Comparison of ENCODE assay signal across 15 cellular contexts in the genomic region with DNA sequence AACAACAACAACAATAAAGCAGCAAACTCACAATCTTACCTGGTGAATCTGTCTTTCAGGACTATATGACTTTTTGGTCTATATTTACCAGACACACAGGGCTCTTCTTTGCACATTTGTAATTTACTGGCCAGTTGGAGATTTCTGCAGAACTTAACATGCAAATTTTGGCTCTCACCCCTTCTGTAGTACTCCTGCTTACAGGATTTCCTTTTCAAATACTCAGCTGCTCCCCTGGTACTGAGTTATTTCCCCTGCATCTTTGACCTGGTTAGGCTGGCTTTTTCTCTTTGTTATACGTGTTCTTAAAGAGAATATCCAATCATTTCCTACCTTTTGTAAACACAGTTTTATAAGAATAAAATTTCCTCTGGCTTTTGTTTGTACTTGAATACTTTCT.
DNase-seq lines count a peak whose midpoint lies in the region; ATAC-seq and TF ChIP-seq lines count a peak whose summit lies in the region.
"Had no signal": no experiment of that assay in that cellular context is flagged by ENCODE, and none has a peak within 500 bp of the region (broad histone marks: within the 10 kb centered on the region; RNA-seq: fewer than 3 reads in every experiment).

No MANE protein-coding gene starts in this region.

- H3K4me3 ChIP-seq in ascending aorta, result no peak overlapping the region

- H3K9me3 ChIP-seq in ascending aorta, result peaks cover 0 to 5% of the 10 kb centered on the region in 2 donors

- peak overlapping the region in 2 of 3 donors; percentile 50 to 89 for H3K27ac Mint-ChIP-seq in IgD-negative memory B cell
- peak overlapping the region in 4 of 6 donors; percentile 15 to 96 (median 76) for H3K27ac Mint-ChIP-seq in naive B cell
- H3K27ac Mint-ChIP-seq in activated T-helper 17 cell treated with anti-CD3 and anti-CD28 coated beads, Interleukin-2, amount 50 U/mL, for 72 hours, result no peak overlapping the region

- H3K4me1 ChIP-seq in foreskin keratinocyte (no peaks in the 10 kb centered on the region), ascending aorta (no peaks in the 10 kb centered on the region)

- H3K36me3 Mint-ChIP-seq in IgD-negative memory B cell, result peaks cover 2% of the 10 kb centered on the region
- H3K36me3 Mint-ChIP-seq in naive B cell, result peaks cover under 1 to 14% of the 10 kb centered on the region in 2 donors
- no peaks in the 10 kb centered on the region for H3K36me3 Mint-ChIP-seq in activated T-helper 17 cell treated with anti-CD3 and anti-CD28 coated beads, Interleukin-2, amount 50 U/mL, for 72 hours (ENCODE audit: low read depth)

- H3K27me3 ChIP-seq in foreskin keratinocyte, result no peaks in the 10 kb centered on the region
- no peaks in the 10 kb centered on the region for H3K27me3 ChIP-seq in ascending aorta

- no peak for TF ChIP-seq CTCF in foreskin keratinocyte (conservative IDR thresholded peaks at IDR 0.05)
- TF ChIP-seq CTCF in ascending aorta (IDR thresholded peaks at IDR 0.05), result no peak

- H3K27me3 Mint-ChIP-seq in IgD-negative memory B cell, result no peaks in the 10 kb centered on the region
- H3K27me3 Mint-ChIP-seq in naive B cell, result no peaks in the 10 kb centered on the region
- H3K27me3 Mint-ChIP-seq in activated T-helper 17 cell treated with anti-CD3 and anti-CD28 coated beads, Interleukin-2, amount 50 U/mL, for 72 hours, result no peaks in the 10 kb centered on the region

- H3K4me3 Mint-ChIP-seq in IgD-negative memory B cell (peak overlapping the region; percentile 80 to 95 (median 84)), naive B cell (peak overlapping the region; percentile 15 to 92 (median 82))
- H3K4me3 Mint-ChIP-seq in activated T-helper 17 cell treated with anti-CD3 and anti-CD28 coated beads, Interleukin-2, amount 50 U/mL, for 72 hours, result no peak overlapping the region

- peak; percentile 54 for ATAC-seq in GM18517 (IDR thresholded peaks at IDR 0.05; ENCODE audit: unreplicated experiment)
- peak; percentile 57 for ATAC-seq in GM21737 (IDR thresholded peaks at IDR 0.05; ENCODE audit: unreplicated experiment)
- peak; percentile 62 to 70 for ATAC-seq in naive B cell (ENCODE audit: low read depth in 2 of 2)
- no peak for ATAC-seq in foreskin keratinocyte
- ATAC-seq in GM19395 (IDR thresholded peaks at IDR 0.05; ENCODE audit: unreplicated experiment), result no peak
- no peak for ATAC-seq in activated T-helper 17 cell treated with anti-CD3 and anti-CD28 coated beads, Interleukin-2, amount 50 U/mL, for 72 hours (replicated peaks)

- intact Hi-C loops in ascending aorta (cut with DNase I), result no loop called here

- H3K9me3 Mint-ChIP-seq in IgD-negative memory B cell (peaks cover 0 to 3% (median 0%) of the 10 kb centered on the region in 3 donors), naive B cell (peaks cover under 1 to 14% (median 7%) of the 10 kb centered on the region in 7 donors)
- no peaks in the 10 kb centered on the region for H3K9me3 Mint-ChIP-seq in activated T-helper 17 cell treated with anti-CD3 and anti-CD28 coated beads, Interleukin-2, amount 50 U/mL, for 72 hours

- H3K36me3 ChIP-seq in ascending aorta, result no peaks in the 10 kb centered on the region

- DNase-seq in naive B cell (peak; percentile 14), foreskin keratinocyte (no peak), ascending aorta (ENCODE audit: low spot score in 2 of 2) (no peak)
- DNase-seq: anterior cingulate cortex; glutamatergic neuron; NCI-H1105 treated with DMSO at 0.1 percent for 48 hours; NCI-H510A; nucleus accumbens; stimulated activated CD4-positive, alpha-beta T cell treated with anti-CD3 and anti-CD28 coated beads, Interleukin-15, amount 100 ng/mL, for 24 hours had no signal

- peaks cover 23 to 42% (median 41%) of the 10 kb centered on the region in 3 donors for H3K4me1 Mint-ChIP-seq in IgD-negative memory B cell
- peaks cover 26 to 56% (median 53%) of the 10 kb centered on the region in 3 donors for H3K4me1 Mint-ChIP-seq in naive B cell
- H3K4me1 Mint-ChIP-seq in activated T-helper 17 cell treated with anti-CD3 and anti-CD28 coated beads, Interleukin-2, amount 50 U/mL, for 72 hours, result no peaks in the 10 kb centered on the region

- no peak overlapping the region for H3K27ac ChIP-seq in foreskin keratinocyte
- H3K27ac ChIP-seq in ascending aorta, result no peak overlapping the region
- H3K27ac ChIP-seq: RWPE1 had no signal

Comparison
In these comparisons a context has a peak if more than half of its experiments do, and no peak if none do; other contexts are left out.
1. ATAC-seq: peak in GM18517 (single experiment), GM21737 (single experiment) and naive B cell (2 of 2); none in foreskin keratinocyte (single experiment), GM19395 (single experiment) and activated T-helper 17 cell treated with anti-CD3 and anti-CD28 coated beads, Interleukin-2, amount 50 U/mL, for 72 hours (single experiment).